In genomic region chr10:73246322-73246782, GRCh38 we compare ENCODE assay signal across 8 cellular contexts. TPM values are rescaled to one million over a fixed set of nuclear protein-coding genes. Genes with fewer than 3 reads are reported as not detected.
DNase-seq lines count a peak whose midpoint lies in the region; ATAC-seq and TF ChIP-seq lines count a peak whose summit lies in the region.

No MANE protein-coding gene starts in this region.

- no peak overlapping the region for H3K23ac ChIP-seq in mesenchymal stem cell (ENCODE audit: low read length in 2 of 2)

- no peak overlapping the region for H4K8ac ChIP-seq in mesenchymal stem cell (ENCODE audit: low read length)

- peaks cover 86% of the 10 kb centered on the region for H3K36me3 Mint-ChIP-seq in stimulated activated naive CD8-positive, alpha-beta T cell treated with anti-CD3 and anti-CD28 coated beads, Interleukin-15, Interleukin-2, amounts not matched to agents 100 ng/mL and 50 ng/mL, for 24 hours (ENCODE audit: low read depth)

- no peaks in the 10 kb centered on the region for H3K27me3 ChIP-seq in brain microvascular endothelial cell (replicated peaks)
- no peaks in the 10 kb centered on the region for H3K27me3 ChIP-seq in mesenchymal stem cell (ENCODE audit: control insufficient read depth in 1 of 2, insufficient read depth in 1 of 2, low read length in 2 of 2)
- H3K27me3 ChIP-seq in aorta (ENCODE audit: control insufficient read depth in 1 of 2, insufficient read depth in 2 of 2, low read length in 1 of 2): peaks cover 0 to 3% of the 10 kb centered on the region in 2 donors

- H2BK12ac ChIP-seq in mesenchymal stem cell (ENCODE audit: low read length in 2 of 2): no peak overlapping the region

- peaks cover 69% of the 10 kb centered on the region for H3K4me1 Mint-ChIP-seq in stimulated activated naive CD8-positive, alpha-beta T cell treated with anti-CD3 and anti-CD28 coated beads, Interleukin-15, Interleukin-2, amounts not matched to agents 100 ng/mL and 50 ng/mL, for 24 hours (ENCODE audit: low read depth)

- H3K9ac ChIP-seq in mesenchymal stem cell (ENCODE audit: low read length): peak overlapping the region; percentile 96

- no peak for DNase-seq in stimulated activated naive CD8-positive, alpha-beta T cell treated with anti-CD3 and anti-CD28 coated beads, Interleukin-15, Interleukin-2, amounts not matched to agents 100 U/mL and 50 U/mL, for 24 hours
- no peak for DNase-seq in brain microvascular endothelial cell
- no peak for DNase-seq in mesenchymal stem cell
- DNase-seq in aorta: no peak
- no peak for DNase-seq in activated CD8-positive, alpha-beta memory T cell treated with anti-CD3 and anti-CD28 coated beads, Interleukin-2, amount 50 U/mL, for 4 hours
- no peak for DNase-seq in NCI-H2196 treated with DMSO at 0.1 percent for 48 hours (lab: John Stamatoyannopoulos, UW; ENCODE audit: unreplicated experiment)
- DNase-seq in NCI-H345 treated with DMSO at 0.1 percent for 48 hours (lab: John Stamatoyannopoulos, UW; ENCODE audit: unreplicated experiment): no peak

- H3K27ac Mint-ChIP-seq in stimulated activated naive CD8-positive, alpha-beta T cell treated with anti-CD3 and anti-CD28 coated beads, Interleukin-15, Interleukin-2, amounts not matched to agents 100 ng/mL and 50 ng/mL, for 24 hours: peak overlapping the region; percentile 93

- H2BK15ac ChIP-seq in mesenchymal stem cell (ENCODE audit: low read depth, poor library complexity, severe bottlenecking): no peak overlapping the region

- TF ChIP-seq CTCF in brain microvascular endothelial cell (IDR thresholded peaks at IDR 0.05; ENCODE audit: low read depth, low read length, missing control alignments): no peak

- H3K27ac ChIP-seq in brain microvascular endothelial cell: peak overlapping the region; percentile 73
- peak overlapping the region; percentile 70 for H3K27ac ChIP-seq in mesenchymal stem cell (ENCODE audit: low read length, poor library complexity, severe bottlenecking)
- peak overlapping the region in 1 of 2 donors; percentile 8 for H3K27ac ChIP-seq in aorta (ENCODE audit: low read depth in 1 of 2, low read length in 2 of 2)

- no peak overlapping the region for H2BK5ac ChIP-seq in mesenchymal stem cell (ENCODE audit: low read depth, low read length, poor library complexity, severe bottlenecking)

- peak overlapping the region in 1 of 2 experiments; percentile 86 for H3K14ac ChIP-seq in mesenchymal stem cell (ENCODE audit: low read length in 2 of 2)

- 0% methylated on average over 9 of the region's 13 CpGs for WGBS in mesenchymal stem cell
- WGBS in aorta, 2 donors: 2% methylated on average over 13 of the region's 13 CpGs

- no peaks in the 10 kb centered on the region for H3K27me3 Mint-ChIP-seq in stimulated activated naive CD8-positive, alpha-beta T cell treated with anti-CD3 and anti-CD28 coated beads, Interleukin-15, Interleukin-2, amounts not matched to agents 100 ng/mL and 50 ng/mL, for 24 hours

- peak overlapping the region; percentile 84 for H3K4me3 ChIP-seq in brain microvascular endothelial cell (ENCODE audit: low read depth, low read length)
- peak overlapping the region; percentile 91 to 98 for H3K4me3 ChIP-seq in mesenchymal stem cell (ENCODE audit: insufficient read depth in 1 of 2, low read depth in 1 of 2, low read length in 2 of 2)
- peak overlapping the region; percentile 73 to 82 for H3K4me3 ChIP-seq in aorta (ENCODE audit: low read length in 2 of 2)

- peak overlapping the region; percentile 97 for H3K4me3 Mint-ChIP-seq in stimulated activated naive CD8-positive, alpha-beta T cell treated with anti-CD3 and anti-CD28 coated beads, Interleukin-15, Interleukin-2, amounts not matched to agents 100 ng/mL and 50 ng/mL, for 24 hours

- H2AK5ac ChIP-seq in mesenchymal stem cell (ENCODE audit: low read length, severe bottlenecking): no peak overlapping the region

- peaks cover 7% of the 10 kb centered on the region for H3K4me1 ChIP-seq in mesenchymal stem cell (ENCODE audit: control insufficient read depth, insufficient read depth, low read depth, low read length)
- H3K4me1 ChIP-seq in aorta (ENCODE audit: control insufficient read depth in 1 of 2, insufficient read depth in 2 of 2, low read length in 2 of 2): peaks cover 0 to 4% of the 10 kb centered on the region in 2 donors

- intact Hi-C loops in aorta (cut with DNase I): no loop called here

- no peak overlapping the region for H2BK120ac ChIP-seq in mesenchymal stem cell (ENCODE audit: low read depth, low read length)

- no peaks in the 10 kb centered on the region for H3K9me3 ChIP-seq in mesenchymal stem cell (ENCODE audit: control insufficient read depth, low read length)
- no peaks in the 10 kb centered on the region for H3K9me3 ChIP-seq in aorta (ENCODE audit: control insufficient read depth, low read length)

- H3K9me3 Mint-ChIP-seq in stimulated activated naive CD8-positive, alpha-beta T cell treated with anti-CD3 and anti-CD28 coated beads, Interleukin-15, Interleukin-2, amounts not matched to agents 100 ng/mL and 50 ng/mL, for 24 hours: no peaks in the 10 kb centered on the region

- H4K91ac ChIP-seq in mesenchymal stem cell (ENCODE audit: low read length): no peak overlapping the region

- peaks cover 15% of the 10 kb centered on the region for H3K36me3 ChIP-seq in brain microvascular endothelial cell (replicated peaks)
- peaks cover 9 to 65% of the 10 kb centered on the region in 2 experiments for H3K36me3 ChIP-seq in mesenchymal stem cell (ENCODE audit: control insufficient read depth in 1 of 2, insufficient read depth in 2 of 2, low read depth in 1 of 2, low read length in 2 of 2)
- no peaks in the 10 kb centered on the region for H3K36me3 ChIP-seq in aorta (ENCODE audit: control insufficient read depth in 1 of 2, insufficient read depth in 2 of 2, low read length in 1 of 2)

- no peak overlapping the region for H3K18ac ChIP-seq in mesenchymal stem cell (ENCODE audit: low read depth in 1 of 2, low read length in 2 of 2)

- in situ Hi-C loops in brain microvascular endothelial cell (cut with HindIII; ENCODE audit: low pct_ligation_motif_present, low sequenced_read_pairs): no loop called here

- peaks cover 12% of the 10 kb centered on the region for H3K79me1 ChIP-seq in mesenchymal stem cell (replicated peaks; ENCODE audit: low read length, poor library complexity, severe bottlenecking)

- no peak overlapping the region for H3K4ac ChIP-seq in mesenchymal stem cell (ENCODE audit: low read depth in 1 of 2, low read length in 2 of 2)

- ATAC-seq in stimulated activated naive CD8-positive, alpha-beta T cell treated with anti-CD3 and anti-CD28 coated beads, Interleukin-15, Interleukin-2, amounts not matched to agents 100 U/mL and 50 U/mL, for 24 hours: no peak
- ATAC-seq in aorta (ENCODE audit: low FRiP score): no peak

- H3K4me2 ChIP-seq in mesenchymal stem cell (ENCODE audit: low read length, poor library complexity, severe bottlenecking): peak overlapping the region; percentile 90

- H2AFZ ChIP-seq in mesenchymal stem cell (ENCODE audit: low read depth, low read length): no peak overlapping the region

RNA-seq across cellular contexts. Expression of gene DNAJC9, which starts 0.7 kb away (rescaled TPM):
- polyA plus RNA-seq in mesenchymal stem cell (2013, experiment 1 of 2): 13.3 TPM
- 13.1 TPM for polyA plus RNA-seq in mesenchymal stem cell (2013, experiment 2 of 2)
- 10 to 100 TPM in 1 of 2 donors, 1 to 10 TPM in 1; 9.5 to 12.4 TPM for total RNA-seq in aorta
- 10 to 100 TPM in 1 of 2 donors, 1 to 10 TPM in 1; 8.0 to 13.5 TPM for polyA plus RNA-seq in aorta

RNA-seq across cellular contexts. Expression of gene MRPS16, which starts 6.1 kb away (rescaled TPM):
- 64.8 TPM for polyA plus RNA-seq in mesenchymal stem cell (2013, experiment 1 of 2)
- polyA plus RNA-seq in mesenchymal stem cell (2013, experiment 2 of 2): 68.9 TPM
- 10 to 100 TPM; 41.9 to 44.8 TPM for total RNA-seq in aorta
- polyA plus RNA-seq in aorta: 10 to 100 TPM; 39.5 to 45.7 TPM
